Comparison of ENCODE assay signal across 8 cellular contexts in the genomic region with DNA sequence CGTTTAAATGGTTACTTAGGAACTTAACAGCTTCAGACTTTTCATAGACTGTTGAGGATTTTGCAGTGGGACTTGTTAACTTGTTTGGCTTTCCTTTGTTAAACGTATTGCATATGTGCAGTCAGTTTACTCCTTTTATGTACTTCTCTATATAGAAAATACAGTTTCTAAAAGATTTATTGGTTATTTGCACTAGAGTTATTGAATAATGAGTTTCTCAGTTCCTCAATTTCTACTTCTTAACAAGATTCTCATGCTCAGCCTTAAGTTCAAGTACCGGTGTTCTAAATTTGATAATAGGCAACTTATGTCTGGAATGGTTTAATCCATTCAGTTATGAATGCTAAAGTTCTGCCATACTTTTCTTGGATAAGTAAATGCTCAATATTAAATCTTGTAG. TPM values are rescaled to one million over a fixed set of nuclear protein-coding genes. Genes with fewer than 3 reads are reported as not detected.
A peak's percentile ranks its signal among the peaks of the same experiment; 100 is the strongest.
DNase-seq lines count a peak whose midpoint lies in the region; ATAC-seq and TF ChIP-seq lines count a peak whose summit lies in the region.

No MANE protein-coding gene starts in this region.

- H3K4me3 Mint-ChIP-seq in activated T-cell treated with anti-CD3 and anti-CD28 coated beads, Interleukin-2, amount 50 U/mL, for 24 hours: peak overlapping the region; percentile 86
- peak overlapping the region; percentile 89 for H3K4me3 Mint-ChIP-seq in activated naive CD8-positive, alpha-beta T cell

- TF ChIP-seq CTCF in left lung (IDR thresholded peaks at IDR 0.05) (no peak), tibial artery (IDR thresholded peaks at IDR 0.05) (no peak)

- H3K27ac Mint-ChIP-seq in activated T-cell treated with anti-CD3 and anti-CD28 coated beads, Interleukin-2, amount 50 U/mL, for 24 hours: peak overlapping the region; percentile 100
- peak overlapping the region; percentile 93 for H3K27ac Mint-ChIP-seq in activated naive CD8-positive, alpha-beta T cell

- intact Hi-C loops in left lung (cut with DNase I) (no loop called here), tibial artery (cut with DNase I; ENCODE audit: low total_unique reads) (no loop called here)

- H3K9me3 ChIP-seq in left lung (no peaks in the 10 kb centered on the region), tibial artery (no peaks in the 10 kb centered on the region)

- H3K36me3 ChIP-seq in left lung: peaks cover 0 to 29% of the 10 kb centered on the region in 2 donors
- H3K36me3 ChIP-seq in tibial artery: peaks cover 13 to 26% (median 19%) of the 10 kb centered on the region in 3 donors

- peak overlapping the region; percentile 98 for H3K27ac ChIP-seq in left lung
- H3K27ac ChIP-seq in tibial artery: peak overlapping the region; percentile 92 to 93

- no peaks in the 10 kb centered on the region for H3K27me3 Mint-ChIP-seq in activated T-cell treated with anti-CD3 and anti-CD28 coated beads, Interleukin-2, amount 50 U/mL, for 24 hours
- H3K27me3 Mint-ChIP-seq in activated naive CD8-positive, alpha-beta T cell: no peaks in the 10 kb centered on the region

- H3K36me3 Mint-ChIP-seq in activated T-cell treated with anti-CD3 and anti-CD28 coated beads, Interleukin-2, amount 50 U/mL, for 24 hours (ENCODE audit: low read depth): peaks cover 57% of the 10 kb centered on the region
- H3K36me3 Mint-ChIP-seq in activated naive CD8-positive, alpha-beta T cell: peaks cover 7% of the 10 kb centered on the region

- ATAC-seq in left lung (no peak), GM21528 (IDR thresholded peaks at IDR 0.05; ENCODE audit: low FRiP score, unreplicated experiment) (no peak)

- no peaks in the 10 kb centered on the region for H3K9me3 Mint-ChIP-seq in activated T-cell treated with anti-CD3 and anti-CD28 coated beads, Interleukin-2, amount 50 U/mL, for 24 hours
- no peaks in the 10 kb centered on the region for H3K9me3 Mint-ChIP-seq in activated naive CD8-positive, alpha-beta T cell (ENCODE audit: low read depth)

- H3K4me1 ChIP-seq in left lung (peaks cover 6 to 48% of the 10 kb centered on the region in 2 donors), tibial artery (peaks cover 0 to 27% (median 19%) of the 10 kb centered on the region in 4 donors)

- H3K4me3 ChIP-seq in left lung: peak overlapping the region; percentile 82 to 85
- H3K4me3 ChIP-seq in tibial artery: peak overlapping the region; percentile 77 to 80

- H3K27me3 ChIP-seq in left lung (no peaks in the 10 kb centered on the region), tibial artery (no peaks in the 10 kb centered on the region)

- peaks cover 45% of the 10 kb centered on the region for H3K4me1 Mint-ChIP-seq in activated T-cell treated with anti-CD3 and anti-CD28 coated beads, Interleukin-2, amount 50 U/mL, for 24 hours (ENCODE audit: low read depth)
- H3K4me1 Mint-ChIP-seq in activated naive CD8-positive, alpha-beta T cell (ENCODE audit: low read depth): peaks cover 45% of the 10 kb centered on the region

- no peak for DNase-seq in activated T-cell treated with anti-CD3 and anti-CD28 coated beads, Interleukin-2, amount 50 U/mL, for 24 hours
- no peak for DNase-seq in activated T-cell treated with anti-CD3 and anti-CD28 coated beads, Interleukin-2, amount 50 U/mL, for 48 hours
- DNase-seq in left lung (no peak), tibial artery (no peak), DMS53 (lab: John Stamatoyannopoulos, UW) (no peak), midbrain (lab: John Stamatoyannopoulos, UW) (no peak)

RNA-seq across cellular contexts. Expression of gene PSMA3, which starts 0.9 kb away (rescaled TPM):
- total RNA-seq in left lung: 100 to 1,000 TPM; 152 to 238 TPM

RNA-seq across cellular contexts. Expression of gene ACTR10, which starts 45.6 kb away (rescaled TPM):
- 10 to 100 TPM; 68.3 to 72.8 TPM for total RNA-seq in left lung

RNA-seq across cellular contexts. Expression of gene ARID4A, which starts 52.8 kb away (rescaled TPM):
- 10 to 100 TPM; 27.6 to 27.7 TPM for total RNA-seq in left lung
